Comparison of ENCODE assay signal across 1 cellular context in the genomic region with DNA sequence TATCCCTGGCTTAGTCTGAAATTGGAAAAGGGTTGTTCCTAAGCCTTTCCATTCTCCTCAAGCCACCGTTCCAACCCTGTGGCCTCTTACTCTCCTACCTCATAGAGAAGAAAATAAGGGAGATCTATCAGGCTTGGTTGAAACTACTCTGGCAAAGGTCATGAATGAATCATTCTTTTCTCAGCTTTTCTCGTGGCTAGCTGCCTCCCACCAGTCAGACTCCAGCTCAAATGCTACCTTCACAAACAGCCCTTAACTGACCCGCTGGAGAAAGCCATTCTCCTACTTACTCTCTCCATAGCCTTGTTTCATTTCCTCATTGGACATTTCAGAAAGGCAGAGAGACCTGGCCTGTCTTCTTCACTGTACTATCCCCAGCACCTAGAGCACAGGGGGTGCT.
TF ChIP-seq lines count a peak whose summit lies in the region.

No MANE protein-coding gene starts in this region.

TF ChIP-seq in HepG2, 621 proteins besides CTCF, POLR2A, EP300 and RAD21 (continued from another document):
- TF ChIP-seq, protein P1, sequence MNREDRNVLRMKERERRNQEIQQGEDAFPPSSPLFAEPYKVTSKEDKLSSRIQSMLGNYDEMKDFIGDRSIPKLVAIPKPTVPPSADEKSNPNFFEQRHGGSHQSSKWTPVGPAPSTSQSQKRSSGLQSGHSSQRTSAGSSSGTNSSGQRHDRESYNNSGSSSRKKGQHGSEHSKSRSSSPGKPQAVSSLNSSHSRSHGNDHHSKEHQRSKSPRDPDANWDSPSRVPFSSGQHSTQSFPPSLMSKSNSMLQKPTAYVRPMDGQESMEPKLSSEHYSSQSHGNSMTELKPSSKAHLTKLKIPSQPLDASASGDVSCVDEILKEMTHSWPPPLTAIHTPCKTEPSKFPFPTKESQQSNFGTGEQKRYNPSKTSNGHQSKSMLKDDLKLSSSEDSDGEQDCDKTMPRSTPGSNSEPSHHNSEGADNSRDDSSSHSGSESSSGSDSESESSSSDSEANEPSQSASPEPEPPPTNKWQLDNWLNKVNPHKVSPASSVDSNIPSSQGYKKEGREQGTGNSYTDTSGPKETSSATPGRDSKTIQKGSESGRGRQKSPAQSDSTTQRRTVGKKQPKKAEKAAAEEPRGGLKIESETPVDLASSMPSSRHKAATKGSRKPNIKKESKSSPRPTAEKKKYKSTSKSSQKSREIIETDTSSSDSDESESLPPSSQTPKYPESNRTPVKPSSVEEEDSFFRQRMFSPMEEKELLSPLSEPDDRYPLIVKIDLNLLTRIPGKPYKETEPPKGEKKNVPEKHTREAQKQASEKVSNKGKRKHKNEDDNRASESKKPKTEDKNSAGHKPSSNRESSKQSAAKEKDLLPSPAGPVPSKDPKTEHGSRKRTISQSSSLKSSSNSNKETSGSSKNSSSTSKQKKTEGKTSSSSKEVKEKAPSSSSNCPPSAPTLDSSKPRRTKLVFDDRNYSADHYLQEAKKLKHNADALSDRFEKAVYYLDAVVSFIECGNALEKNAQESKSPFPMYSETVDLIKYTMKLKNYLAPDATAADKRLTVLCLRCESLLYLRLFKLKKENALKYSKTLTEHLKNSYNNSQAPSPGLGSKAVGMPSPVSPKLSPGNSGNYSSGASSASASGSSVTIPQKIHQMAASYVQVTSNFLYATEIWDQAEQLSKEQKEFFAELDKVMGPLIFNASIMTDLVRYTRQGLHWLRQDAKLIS (CRISPR knock-in tag; IDR thresholded peaks at IDR 0.05) = no peak
- TF ChIP-seq NFAT5 (CRISPR knock-in tag; IDR thresholded peaks at IDR 0.05) (no peak), MED13 (CRISPR knock-in tag; IDR thresholded peaks at IDR 0.05) (no peak), TAF15 (IDR thresholded peaks at IDR 0.05; ENCODE audit: low read depth, low read length, poor library complexity, severe bottlenecking) (no peak), PLSCR1 (CRISPR knock-in tag; IDR thresholded peaks at IDR 0.05; ENCODE audit: borderline replicate concordance) (no peak), ZNF775 (CRISPR knock-in tag; IDR thresholded peaks at IDR 0.05; ENCODE audit: borderline replicate concordance) (no peak), HNRNPH1 (optimal IDR thresholded peaks at IDR 0.05; ENCODE audit: low read depth, low read length) (no peak), GMEB1 (CRISPR knock-in tag; IDR thresholded peaks at IDR 0.05; ENCODE audit: borderline replicate concordance) (no peak), ARNT (IDR thresholded peaks at IDR 0.05) (no peak), FUBP1 (CRISPR knock-in tag; IDR thresholded peaks at IDR 0.05; ENCODE audit: borderline replicate concordance) (no peak), CBX1 (IDR thresholded peaks at IDR 0.05; ENCODE audit: low read depth) (no peak), ZC3H13 (CRISPR knock-in tag; IDR thresholded peaks at IDR 0.05) (no peak)
- TF ChIP-seq, protein P2, sequence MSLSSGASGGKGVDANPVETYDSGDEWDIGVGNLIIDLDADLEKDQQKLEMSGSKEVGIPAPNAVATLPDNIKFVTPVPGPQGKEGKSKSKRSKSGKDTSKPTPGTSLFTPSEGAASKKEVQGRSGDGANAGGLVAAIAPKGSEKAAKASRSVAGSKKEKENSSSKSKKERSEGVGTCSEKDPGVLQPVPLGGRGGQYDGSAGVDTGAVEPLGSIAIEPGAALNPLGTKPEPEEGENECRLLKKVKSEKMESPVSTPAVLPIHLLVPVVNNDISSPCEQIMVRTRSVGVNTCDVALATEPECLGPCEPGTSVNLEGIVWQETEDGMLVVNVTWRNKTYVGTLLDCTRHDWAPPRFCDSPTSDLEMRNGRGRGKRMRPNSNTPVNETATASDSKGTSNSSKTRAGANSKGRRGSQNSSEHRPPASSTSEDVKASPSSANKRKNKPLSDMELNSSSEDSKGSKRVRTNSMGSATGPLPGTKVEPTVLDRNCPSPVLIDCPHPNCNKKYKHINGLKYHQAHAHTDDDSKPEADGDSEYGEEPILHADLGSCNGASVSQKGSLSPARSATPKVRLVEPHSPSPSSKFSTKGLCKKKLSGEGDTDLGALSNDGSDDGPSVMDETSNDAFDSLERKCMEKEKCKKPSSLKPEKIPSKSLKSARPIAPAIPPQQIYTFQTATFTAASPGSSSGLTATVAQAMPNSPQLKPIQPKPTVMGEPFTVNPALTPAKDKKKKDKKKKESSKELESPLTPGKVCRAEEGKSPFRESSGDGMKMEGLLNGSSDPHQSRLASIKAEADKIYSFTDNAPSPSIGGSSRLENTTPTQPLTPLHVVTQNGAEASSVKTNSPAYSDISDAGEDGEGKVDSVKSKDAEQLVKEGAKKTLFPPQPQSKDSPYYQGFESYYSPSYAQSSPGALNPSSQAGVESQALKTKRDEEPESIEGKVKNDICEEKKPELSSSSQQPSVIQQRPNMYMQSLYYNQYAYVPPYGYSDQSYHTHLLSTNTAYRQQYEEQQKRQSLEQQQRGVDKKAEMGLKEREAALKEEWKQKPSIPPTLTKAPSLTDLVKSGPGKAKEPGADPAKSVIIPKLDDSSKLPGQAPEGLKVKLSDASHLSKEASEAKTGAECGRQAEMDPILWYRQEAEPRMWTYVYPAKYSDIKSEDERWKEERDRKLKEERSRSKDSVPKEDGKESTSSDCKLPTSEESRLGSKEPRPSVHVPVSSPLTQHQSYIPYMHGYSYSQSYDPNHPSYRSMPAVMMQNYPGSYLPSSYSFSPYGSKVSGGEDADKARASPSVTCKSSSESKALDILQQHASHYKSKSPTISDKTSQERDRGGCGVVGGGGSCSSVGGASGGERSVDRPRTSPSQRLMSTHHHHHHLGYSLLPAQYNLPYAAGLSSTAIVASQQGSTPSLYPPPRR (CRISPR knock-in tag; IDR thresholded peaks at IDR 0.05; ENCODE audit: borderline replicate concordance) = no peak
- TF ChIP-seq, protein P3, sequence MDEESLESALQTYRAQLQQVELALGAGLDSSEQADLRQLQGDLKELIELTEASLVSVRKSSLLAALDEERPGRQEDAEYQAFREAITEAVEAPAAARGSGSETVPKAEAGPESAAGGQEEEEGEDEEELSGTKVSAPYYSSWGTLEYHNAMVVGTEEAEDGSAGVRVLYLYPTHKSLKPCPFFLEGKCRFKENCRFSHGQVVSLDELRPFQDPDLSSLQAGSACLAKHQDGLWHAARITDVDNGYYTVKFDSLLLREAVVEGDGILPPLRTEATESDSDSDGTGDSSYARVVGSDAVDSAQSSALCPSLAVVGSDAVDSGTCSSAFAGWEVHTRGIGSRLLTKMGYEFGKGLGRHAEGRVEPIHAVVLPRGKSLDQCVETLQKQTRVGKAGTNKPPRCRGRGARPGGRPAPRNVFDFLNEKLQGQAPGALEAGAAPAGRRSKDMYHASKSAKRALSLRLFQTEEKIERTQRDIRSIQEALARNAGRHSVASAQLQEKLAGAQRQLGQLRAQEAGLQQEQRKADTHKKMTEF (CRISPR knock-in tag; IDR thresholded peaks at IDR 0.05) = no peak
- TF ChIP-seq, protein P4, sequence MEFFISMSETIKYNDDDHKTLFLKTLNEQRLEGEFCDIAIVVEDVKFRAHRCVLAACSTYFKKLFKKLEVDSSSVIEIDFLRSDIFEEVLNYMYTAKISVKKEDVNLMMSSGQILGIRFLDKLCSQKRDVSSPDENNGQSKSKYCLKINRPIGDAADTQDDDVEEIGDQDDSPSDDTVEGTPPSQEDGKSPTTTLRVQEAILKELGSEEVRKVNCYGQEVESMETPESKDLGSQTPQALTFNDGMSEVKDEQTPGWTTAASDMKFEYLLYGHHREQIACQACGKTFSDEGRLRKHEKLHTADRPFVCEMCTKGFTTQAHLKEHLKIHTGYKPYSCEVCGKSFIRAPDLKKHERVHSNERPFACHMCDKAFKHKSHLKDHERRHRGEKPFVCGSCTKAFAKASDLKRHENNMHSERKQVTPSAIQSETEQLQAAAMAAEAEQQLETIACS (CRISPR knock-in tag; IDR thresholded peaks at IDR 0.05) = no peak
